Comparison of ENCODE assay signal across 1 cellular context in the genomic region with DNA sequence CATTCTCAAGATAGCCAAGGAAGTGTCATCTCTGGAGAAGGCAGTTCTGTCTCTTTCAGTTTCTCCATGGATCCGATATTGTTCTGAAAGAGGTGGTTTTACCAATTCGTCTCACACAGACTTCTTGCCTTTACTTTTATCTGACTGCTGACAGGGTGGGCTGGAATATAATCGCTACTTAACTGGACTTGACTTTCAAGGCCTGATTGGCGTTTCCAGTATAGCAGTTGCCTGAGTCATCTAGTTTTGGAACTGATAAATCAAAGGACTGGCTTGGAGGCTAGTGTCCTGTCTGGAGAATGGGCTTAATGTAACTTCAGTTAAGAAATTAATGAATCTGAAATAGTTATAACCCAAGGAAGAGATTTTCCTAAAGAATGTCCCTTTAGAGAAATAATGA.
A peak's percentile ranks its signal among the peaks of the same experiment; 100 is the strongest.
TF ChIP-seq lines count a peak whose summit lies in the region.

No MANE protein-coding gene starts in this region.

TF ChIP-seq in K562, 482 proteins besides CTCF, POLR2A, EP300 and RAD21 (continued from another document and continues in another):
- TF ChIP-seq, protein P1, sequence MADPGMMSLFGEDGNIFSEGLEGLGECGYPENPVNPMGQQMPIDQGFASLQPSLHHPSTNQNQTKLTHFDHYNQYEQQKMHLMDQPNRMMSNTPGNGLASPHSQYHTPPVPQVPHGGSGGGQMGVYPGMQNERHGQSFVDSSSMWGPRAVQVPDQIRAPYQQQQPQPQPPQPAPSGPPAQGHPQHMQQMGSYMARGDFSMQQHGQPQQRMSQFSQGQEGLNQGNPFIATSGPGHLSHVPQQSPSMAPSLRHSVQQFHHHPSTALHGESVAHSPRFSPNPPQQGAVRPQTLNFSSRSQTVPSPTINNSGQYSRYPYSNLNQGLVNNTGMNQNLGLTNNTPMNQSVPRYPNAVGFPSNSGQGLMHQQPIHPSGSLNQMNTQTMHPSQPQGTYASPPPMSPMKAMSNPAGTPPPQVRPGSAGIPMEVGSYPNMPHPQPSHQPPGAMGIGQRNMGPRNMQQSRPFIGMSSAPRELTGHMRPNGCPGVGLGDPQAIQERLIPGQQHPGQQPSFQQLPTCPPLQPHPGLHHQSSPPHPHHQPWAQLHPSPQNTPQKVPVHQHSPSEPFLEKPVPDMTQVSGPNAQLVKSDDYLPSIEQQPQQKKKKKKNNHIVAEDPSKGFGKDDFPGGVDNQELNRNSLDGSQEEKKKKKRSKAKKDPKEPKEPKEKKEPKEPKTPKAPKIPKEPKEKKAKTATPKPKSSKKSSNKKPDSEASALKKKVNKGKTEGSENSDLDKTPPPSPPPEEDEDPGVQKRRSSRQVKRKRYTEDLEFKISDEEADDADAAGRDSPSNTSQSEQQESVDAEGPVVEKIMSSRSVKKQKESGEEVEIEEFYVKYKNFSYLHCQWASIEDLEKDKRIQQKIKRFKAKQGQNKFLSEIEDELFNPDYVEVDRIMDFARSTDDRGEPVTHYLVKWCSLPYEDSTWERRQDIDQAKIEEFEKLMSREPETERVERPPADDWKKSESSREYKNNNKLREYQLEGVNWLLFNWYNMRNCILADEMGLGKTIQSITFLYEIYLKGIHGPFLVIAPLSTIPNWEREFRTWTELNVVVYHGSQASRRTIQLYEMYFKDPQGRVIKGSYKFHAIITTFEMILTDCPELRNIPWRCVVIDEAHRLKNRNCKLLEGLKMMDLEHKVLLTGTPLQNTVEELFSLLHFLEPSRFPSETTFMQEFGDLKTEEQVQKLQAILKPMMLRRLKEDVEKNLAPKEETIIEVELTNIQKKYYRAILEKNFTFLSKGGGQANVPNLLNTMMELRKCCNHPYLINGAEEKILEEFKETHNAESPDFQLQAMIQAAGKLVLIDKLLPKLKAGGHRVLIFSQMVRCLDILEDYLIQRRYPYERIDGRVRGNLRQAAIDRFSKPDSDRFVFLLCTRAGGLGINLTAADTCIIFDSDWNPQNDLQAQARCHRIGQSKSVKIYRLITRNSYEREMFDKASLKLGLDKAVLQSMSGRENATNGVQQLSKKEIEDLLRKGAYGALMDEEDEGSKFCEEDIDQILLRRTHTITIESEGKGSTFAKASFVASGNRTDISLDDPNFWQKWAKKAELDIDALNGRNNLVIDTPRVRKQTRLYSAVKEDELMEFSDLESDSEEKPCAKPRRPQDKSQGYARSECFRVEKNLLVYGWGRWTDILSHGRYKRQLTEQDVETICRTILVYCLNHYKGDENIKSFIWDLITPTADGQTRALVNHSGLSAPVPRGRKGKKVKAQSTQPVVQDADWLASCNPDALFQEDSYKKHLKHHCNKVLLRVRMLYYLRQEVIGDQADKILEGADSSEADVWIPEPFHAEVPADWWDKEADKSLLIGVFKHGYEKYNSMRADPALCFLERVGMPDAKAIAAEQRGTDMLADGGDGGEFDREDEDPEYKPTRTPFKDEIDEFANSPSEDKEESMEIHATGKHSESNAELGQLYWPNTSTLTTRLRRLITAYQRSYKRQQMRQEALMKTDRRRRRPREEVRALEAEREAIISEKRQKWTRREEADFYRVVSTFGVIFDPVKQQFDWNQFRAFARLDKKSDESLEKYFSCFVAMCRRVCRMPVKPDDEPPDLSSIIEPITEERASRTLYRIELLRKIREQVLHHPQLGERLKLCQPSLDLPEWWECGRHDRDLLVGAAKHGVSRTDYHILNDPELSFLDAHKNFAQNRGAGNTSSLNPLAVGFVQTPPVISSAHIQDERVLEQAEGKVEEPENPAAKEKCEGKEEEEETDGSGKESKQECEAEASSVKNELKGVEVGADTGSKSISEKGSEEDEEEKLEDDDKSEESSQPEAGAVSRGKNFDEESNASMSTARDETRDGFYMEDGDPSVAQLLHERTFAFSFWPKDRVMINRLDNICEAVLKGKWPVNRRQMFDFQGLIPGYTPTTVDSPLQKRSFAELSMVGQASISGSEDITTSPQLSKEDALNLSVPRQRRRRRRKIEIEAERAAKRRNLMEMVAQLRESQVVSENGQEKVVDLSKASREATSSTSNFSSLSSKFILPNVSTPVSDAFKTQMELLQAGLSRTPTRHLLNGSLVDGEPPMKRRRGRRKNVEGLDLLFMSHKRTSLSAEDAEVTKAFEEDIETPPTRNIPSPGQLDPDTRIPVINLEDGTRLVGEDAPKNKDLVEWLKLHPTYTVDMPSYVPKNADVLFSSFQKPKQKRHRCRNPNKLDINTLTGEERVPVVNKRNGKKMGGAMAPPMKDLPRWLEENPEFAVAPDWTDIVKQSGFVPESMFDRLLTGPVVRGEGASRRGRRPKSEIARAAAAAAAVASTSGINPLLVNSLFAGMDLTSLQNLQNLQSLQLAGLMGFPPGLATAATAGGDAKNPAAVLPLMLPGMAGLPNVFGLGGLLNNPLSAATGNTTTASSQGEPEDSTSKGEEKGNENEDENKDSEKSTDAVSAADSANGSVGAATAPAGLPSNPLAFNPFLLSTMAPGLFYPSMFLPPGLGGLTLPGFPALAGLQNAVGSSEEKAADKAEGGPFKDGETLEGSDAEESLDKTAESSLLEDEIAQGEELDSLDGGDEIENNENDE (IDR thresholded peaks at IDR 0.05; ENCODE audit: low read depth, low read length) = no peak
- no peak for TF ChIP-seq ZBTB7A (IDR thresholded peaks at IDR 0.05; ENCODE audit: borderline replicate concordance, control insufficient read depth, low read depth, low read length)
- TF ChIP-seq, protein P2, sequence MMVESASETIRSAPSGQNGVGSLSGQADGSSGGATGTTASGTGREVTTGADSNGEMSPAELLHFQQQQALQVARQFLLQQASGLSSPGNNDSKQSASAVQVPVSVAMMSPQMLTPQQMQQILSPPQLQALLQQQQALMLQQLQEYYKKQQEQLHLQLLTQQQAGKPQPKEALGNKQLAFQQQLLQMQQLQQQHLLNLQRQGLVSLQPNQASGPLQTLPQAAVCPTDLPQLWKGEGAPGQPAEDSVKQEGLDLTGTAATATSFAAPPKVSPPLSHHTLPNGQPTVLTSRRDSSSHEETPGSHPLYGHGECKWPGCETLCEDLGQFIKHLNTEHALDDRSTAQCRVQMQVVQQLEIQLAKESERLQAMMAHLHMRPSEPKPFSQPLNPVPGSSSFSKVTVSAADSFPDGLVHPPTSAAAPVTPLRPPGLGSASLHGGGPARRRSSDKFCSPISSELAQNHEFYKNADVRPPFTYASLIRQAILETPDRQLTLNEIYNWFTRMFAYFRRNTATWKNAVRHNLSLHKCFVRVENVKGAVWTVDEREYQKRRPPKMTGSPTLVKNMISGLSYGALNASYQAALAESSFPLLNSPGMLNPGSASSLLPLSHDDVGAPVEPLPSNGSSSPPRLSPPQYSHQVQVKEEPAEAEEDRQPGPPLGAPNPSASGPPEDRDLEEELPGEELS (CRISPR knock-in tag; IDR thresholded peaks at IDR 0.05; ENCODE audit: borderline replicate concordance) = no peak
- TF ChIP-seq, protein P3, sequence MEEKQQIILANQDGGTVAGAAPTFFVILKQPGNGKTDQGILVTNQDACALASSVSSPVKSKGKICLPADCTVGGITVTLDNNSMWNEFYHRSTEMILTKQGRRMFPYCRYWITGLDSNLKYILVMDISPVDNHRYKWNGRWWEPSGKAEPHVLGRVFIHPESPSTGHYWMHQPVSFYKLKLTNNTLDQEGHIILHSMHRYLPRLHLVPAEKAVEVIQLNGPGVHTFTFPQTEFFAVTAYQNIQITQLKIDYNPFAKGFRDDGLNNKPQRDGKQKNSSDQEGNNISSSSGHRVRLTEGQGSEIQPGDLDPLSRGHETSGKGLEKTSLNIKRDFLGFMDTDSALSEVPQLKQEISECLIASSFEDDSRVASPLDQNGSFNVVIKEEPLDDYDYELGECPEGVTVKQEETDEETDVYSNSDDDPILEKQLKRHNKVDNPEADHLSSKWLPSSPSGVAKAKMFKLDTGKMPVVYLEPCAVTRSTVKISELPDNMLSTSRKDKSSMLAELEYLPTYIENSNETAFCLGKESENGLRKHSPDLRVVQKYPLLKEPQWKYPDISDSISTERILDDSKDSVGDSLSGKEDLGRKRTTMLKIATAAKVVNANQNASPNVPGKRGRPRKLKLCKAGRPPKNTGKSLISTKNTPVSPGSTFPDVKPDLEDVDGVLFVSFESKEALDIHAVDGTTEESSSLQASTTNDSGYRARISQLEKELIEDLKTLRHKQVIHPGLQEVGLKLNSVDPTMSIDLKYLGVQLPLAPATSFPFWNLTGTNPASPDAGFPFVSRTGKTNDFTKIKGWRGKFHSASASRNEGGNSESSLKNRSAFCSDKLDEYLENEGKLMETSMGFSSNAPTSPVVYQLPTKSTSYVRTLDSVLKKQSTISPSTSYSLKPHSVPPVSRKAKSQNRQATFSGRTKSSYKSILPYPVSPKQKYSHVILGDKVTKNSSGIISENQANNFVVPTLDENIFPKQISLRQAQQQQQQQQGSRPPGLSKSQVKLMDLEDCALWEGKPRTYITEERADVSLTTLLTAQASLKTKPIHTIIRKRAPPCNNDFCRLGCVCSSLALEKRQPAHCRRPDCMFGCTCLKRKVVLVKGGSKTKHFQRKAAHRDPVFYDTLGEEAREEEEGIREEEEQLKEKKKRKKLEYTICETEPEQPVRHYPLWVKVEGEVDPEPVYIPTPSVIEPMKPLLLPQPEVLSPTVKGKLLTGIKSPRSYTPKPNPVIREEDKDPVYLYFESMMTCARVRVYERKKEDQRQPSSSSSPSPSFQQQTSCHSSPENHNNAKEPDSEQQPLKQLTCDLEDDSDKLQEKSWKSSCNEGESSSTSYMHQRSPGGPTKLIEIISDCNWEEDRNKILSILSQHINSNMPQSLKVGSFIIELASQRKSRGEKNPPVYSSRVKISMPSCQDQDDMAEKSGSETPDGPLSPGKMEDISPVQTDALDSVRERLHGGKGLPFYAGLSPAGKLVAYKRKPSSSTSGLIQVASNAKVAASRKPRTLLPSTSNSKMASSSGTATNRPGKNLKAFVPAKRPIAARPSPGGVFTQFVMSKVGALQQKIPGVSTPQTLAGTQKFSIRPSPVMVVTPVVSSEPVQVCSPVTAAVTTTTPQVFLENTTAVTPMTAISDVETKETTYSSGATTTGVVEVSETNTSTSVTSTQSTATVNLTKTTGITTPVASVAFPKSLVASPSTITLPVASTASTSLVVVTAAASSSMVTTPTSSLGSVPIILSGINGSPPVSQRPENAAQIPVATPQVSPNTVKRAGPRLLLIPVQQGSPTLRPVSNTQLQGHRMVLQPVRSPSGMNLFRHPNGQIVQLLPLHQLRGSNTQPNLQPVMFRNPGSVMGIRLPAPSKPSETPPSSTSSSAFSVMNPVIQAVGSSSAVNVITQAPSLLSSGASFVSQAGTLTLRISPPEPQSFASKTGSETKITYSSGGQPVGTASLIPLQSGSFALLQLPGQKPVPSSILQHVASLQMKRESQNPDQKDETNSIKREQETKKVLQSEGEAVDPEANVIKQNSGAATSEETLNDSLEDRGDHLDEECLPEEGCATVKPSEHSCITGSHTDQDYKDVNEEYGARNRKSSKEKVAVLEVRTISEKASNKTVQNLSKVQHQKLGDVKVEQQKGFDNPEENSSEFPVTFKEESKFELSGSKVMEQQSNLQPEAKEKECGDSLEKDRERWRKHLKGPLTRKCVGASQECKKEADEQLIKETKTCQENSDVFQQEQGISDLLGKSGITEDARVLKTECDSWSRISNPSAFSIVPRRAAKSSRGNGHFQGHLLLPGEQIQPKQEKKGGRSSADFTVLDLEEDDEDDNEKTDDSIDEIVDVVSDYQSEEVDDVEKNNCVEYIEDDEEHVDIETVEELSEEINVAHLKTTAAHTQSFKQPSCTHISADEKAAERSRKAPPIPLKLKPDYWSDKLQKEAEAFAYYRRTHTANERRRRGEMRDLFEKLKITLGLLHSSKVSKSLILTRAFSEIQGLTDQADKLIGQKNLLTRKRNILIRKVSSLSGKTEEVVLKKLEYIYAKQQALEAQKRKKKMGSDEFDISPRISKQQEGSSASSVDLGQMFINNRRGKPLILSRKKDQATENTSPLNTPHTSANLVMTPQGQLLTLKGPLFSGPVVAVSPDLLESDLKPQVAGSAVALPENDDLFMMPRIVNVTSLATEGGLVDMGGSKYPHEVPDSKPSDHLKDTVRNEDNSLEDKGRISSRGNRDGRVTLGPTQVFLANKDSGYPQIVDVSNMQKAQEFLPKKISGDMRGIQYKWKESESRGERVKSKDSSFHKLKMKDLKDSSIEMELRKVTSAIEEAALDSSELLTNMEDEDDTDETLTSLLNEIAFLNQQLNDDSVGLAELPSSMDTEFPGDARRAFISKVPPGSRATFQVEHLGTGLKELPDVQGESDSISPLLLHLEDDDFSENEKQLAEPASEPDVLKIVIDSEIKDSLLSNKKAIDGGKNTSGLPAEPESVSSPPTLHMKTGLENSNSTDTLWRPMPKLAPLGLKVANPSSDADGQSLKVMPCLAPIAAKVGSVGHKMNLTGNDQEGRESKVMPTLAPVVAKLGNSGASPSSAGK (IDR thresholded peaks at IDR 0.05) = no peak
- no peak; the same call in 1 of the 2 replicates for TF ChIP-seq CC2D1A (IDR thresholded peaks at IDR 0.05)
- TF ChIP-seq ZNF23 (CRISPR knock-in tag; IDR thresholded peaks at IDR 0.05) = no peak
- TF ChIP-seq, protein P4, sequence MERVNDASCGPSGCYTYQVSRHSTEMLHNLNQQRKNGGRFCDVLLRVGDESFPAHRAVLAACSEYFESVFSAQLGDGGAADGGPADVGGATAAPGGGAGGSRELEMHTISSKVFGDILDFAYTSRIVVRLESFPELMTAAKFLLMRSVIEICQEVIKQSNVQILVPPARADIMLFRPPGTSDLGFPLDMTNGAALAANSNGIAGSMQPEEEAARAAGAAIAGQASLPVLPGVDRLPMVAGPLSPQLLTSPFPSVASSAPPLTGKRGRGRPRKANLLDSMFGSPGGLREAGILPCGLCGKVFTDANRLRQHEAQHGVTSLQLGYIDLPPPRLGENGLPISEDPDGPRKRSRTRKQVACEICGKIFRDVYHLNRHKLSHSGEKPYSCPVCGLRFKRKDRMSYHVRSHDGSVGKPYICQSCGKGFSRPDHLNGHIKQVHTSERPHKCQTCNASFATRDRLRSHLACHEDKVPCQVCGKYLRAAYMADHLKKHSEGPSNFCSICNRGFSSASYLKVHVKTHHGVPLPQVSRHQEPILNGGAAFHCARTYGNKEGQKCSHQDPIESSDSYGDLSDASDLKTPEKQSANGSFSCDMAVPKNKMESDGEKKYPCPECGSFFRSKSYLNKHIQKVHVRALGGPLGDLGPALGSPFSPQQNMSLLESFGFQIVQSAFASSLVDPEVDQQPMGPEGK (CRISPR knock-in tag; IDR thresholded peaks at IDR 0.05; ENCODE audit: borderline replicate concordance) = no peak
- no peak for TF ChIP-seq HLTF (IDR thresholded peaks at IDR 0.05)
- TF ChIP-seq RFX5 (IDR thresholded peaks at IDR 0.05; ENCODE audit: low read depth, low read length) = no peak
- TF ChIP-seq NEUROD1 (IDR thresholded peaks at IDR 0.05; ENCODE audit: borderline replicate concordance, low read depth, low read length, partially characterized antibody) = no peak
- no peak for TF ChIP-seq DACH1 (IDR thresholded peaks at IDR 0.05; ENCODE audit: partially characterized antibody)
- TF ChIP-seq EP400 (IDR thresholded peaks at IDR 0.05) = no peak
- TF ChIP-seq PHF8 (IDR thresholded peaks at IDR 0.05; ENCODE audit: borderline replicate concordance, low read length) = no peak
- TF ChIP-seq GABPA (tag; conservative IDR thresholded peaks at IDR 0.05; ENCODE audit: low read depth) = no peak
- peak; percentile 78 for TF ChIP-seq CBFA2T2 (conservative IDR thresholded peaks at IDR 0.05)
- TF ChIP-seq MCM3 (IDR thresholded peaks at IDR 0.05) = no peak
- TF ChIP-seq TEAD4 (IDR thresholded peaks at IDR 0.05; ENCODE audit: low read length) = peak; percentile 68; the same call in 1 of the 2 replicates
- TF ChIP-seq TEAD4 (CRISPR knock-in tag; IDR thresholded peaks at IDR 0.05; ENCODE audit: borderline replicate concordance) = no peak
- no peak for TF ChIP-seq SP1 (CRISPR knock-in tag; IDR thresholded peaks at IDR 0.05)
- TF ChIP-seq ZFX (CRISPR knock-in tag; IDR thresholded peaks at IDR 0.05) = no peak
- 0 out of 4 replicates have a peak, but pooled peaks of 1 of the 2 experiments have one; percentile 1 for TF ChIP-seq SRF (CRISPR knock-in tag; IDR thresholded peaks at IDR 0.05)
- no peak for TF ChIP-seq NFRKB (IDR thresholded peaks at IDR 0.05; ENCODE audit: low read depth)
- TF ChIP-seq NFXL1 (CRISPR knock-in tag; IDR thresholded peaks at IDR 0.05) = no peak
- no peak for TF ChIP-seq DIDO1 (tag; IDR thresholded peaks at IDR 0.05; ENCODE audit: low read depth)
- TF ChIP-seq PHF20 (IDR thresholded peaks at IDR 0.05; ENCODE audit: partially characterized antibody) = no peak
- no peak for TF ChIP-seq ZKSCAN8 (CRISPR knock-in tag; IDR thresholded peaks at IDR 0.05)
- TF ChIP-seq MAFF (IDR thresholded peaks at IDR 0.05; ENCODE audit: low read length) = peak; percentile 45; the same call in 1 of the 2 replicates
